7 cellular contexts compared by ENCODE assay signal in the genomic region with DNA sequence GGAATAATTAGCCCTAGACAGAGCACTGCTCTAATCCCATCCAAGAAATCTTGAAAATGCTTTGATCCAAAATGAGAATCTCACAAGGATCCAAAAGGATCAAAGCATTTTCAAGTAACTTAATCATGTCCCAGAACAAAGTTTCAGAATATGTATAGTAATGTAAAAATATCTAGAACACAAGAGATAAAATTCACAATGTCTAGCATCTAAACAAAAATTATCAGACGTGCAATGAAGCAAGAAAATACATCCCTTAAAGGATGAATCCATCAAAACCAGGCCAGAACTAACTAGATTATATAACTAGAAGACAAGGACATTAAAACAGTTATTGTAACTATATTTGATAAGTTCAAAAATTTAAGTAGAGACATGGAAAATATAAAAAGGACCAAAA.
"Had no signal": no experiment of that assay in that cellular context is flagged by ENCODE, and none has a peak within 500 bp of the region (broad histone marks: within the 10 kb centered on the region; RNA-seq: fewer than 3 reads in every experiment).

No MANE protein-coding gene starts in this region.

- DNase-seq: IMR-90, KBM-7, KG1 had no signal

- H3K4me1 Mint-ChIP-seq: IgD-negative memory B cell had no signal

- H3K27ac ChIP-seq: HL-60, KMS-11 had no signal

- H3K4me3 ChIP-seq: K562 had no signal
